In genomic region chr16:33656393-33656792, GRCh38 we compare ENCODE assay signal across 7 cellular contexts.
DNase-seq lines count a peak whose midpoint lies in the region; ATAC-seq and TF ChIP-seq lines count a peak whose summit lies in the region.
"Not testable (repeated sequence)": the region's sequence is repeated elsewhere in the genome, so short reads cannot be mapped to it uniquely, and the experiment has no call there.

No MANE protein-coding gene starts in this region.

- H3K4me3 Mint-ChIP-seq in central memory CD8-positive, alpha-beta T cell: not testable (repeated sequence)

- H3K36me3 Mint-ChIP-seq in central memory CD8-positive, alpha-beta T cell (ENCODE audit: insufficient read depth): not testable (repeated sequence)

- H3K4me1 Mint-ChIP-seq in central memory CD8-positive, alpha-beta T cell: not testable (repeated sequence)

- H3K27ac Mint-ChIP-seq in central memory CD8-positive, alpha-beta T cell (ENCODE audit: low read depth): not testable (repeated sequence)

- not testable (repeated sequence) for H3K4me1 ChIP-seq in Panc1 (ENCODE audit: control insufficient read depth, insufficient read depth, low read length); lung (ENCODE audit: control insufficient read depth in 2 of 2, insufficient read depth in 2 of 2, low read length in 2 of 2)

- CTCF ChIA-PET in Panc1 (lab: Charles Lee): not testable (repeated sequence)

- not testable (repeated sequence) for H3K36me3 ChIP-seq in Panc1 (ENCODE audit: control insufficient read depth, insufficient read depth, low read length); lung (ENCODE audit: control insufficient read depth in 2 of 2, insufficient read depth in 2 of 2, low read length in 2 of 2)

- intact Hi-C loops in Panc1 (cut with micrococcal nuclease; ENCODE audit: unreplicated experiment): not testable (repeated sequence)

- H3K27me3 Mint-ChIP-seq in central memory CD8-positive, alpha-beta T cell: not testable (repeated sequence)

- POLR2A ChIA-PET in Panc1 (lab: Charles Lee): not testable (repeated sequence)

- not testable (repeated sequence) for TF ChIP-seq CTCF in Panc1 (IDR thresholded peaks at IDR 0.05); lung (IDR thresholded peaks at IDR 0.05; ENCODE audit: control extremely low read depth, extremely low read depth)

- not testable (repeated sequence) for H3K4me3 ChIP-seq in Panc1 (ENCODE audit: low read depth in 2 of 2, low read length in 2 of 2); lung

- not testable (repeated sequence) for H3K27me3 ChIP-seq in Panc1 (ENCODE audit: control insufficient read depth, insufficient read depth, low read length); lung (ENCODE audit: control insufficient read depth, insufficient read depth)

- peak; percentile 68 for ATAC-seq in GM18907 (IDR thresholded peaks at IDR 0.05; ENCODE audit: unreplicated experiment)
- peak; percentile 65 for ATAC-seq in GM21447 (IDR thresholded peaks at IDR 0.05; ENCODE audit: unreplicated experiment)
- peak; percentile 64 for ATAC-seq in HG02763 (IDR thresholded peaks at IDR 0.05; ENCODE audit: unreplicated experiment)
- peak; percentile 76 for ATAC-seq in HG03159 (IDR thresholded peaks at IDR 0.05; ENCODE audit: unreplicated experiment)
- peak; percentile 99 for ATAC-seq in Panc1
- ATAC-seq in central memory CD8-positive, alpha-beta T cell (replicated peaks; ENCODE audit: extremely low read depth, poor library complexity, severe bottlenecking): peak; percentile 67
- peak; percentile 69 for ATAC-seq in lung (ENCODE audit: insufficient read depth, low FRiP score)

- H3K27ac ChIP-seq in Panc1 (ENCODE audit: low read length); lung (ENCODE audit: low read depth in 1 of 2, low read length in 1 of 2): not testable (repeated sequence)

- WGBS in lung, 2 donors: no CpG with 5 or more reads among the region's 10 CpGs

- H3K9me3 ChIP-seq in Panc1 (ENCODE audit: control insufficient read depth, insufficient read depth, low read depth, low read length); lung (ENCODE audit: control insufficient read depth in 2 of 2, insufficient read depth in 1 of 2, low read length in 1 of 2): not testable (repeated sequence)

- not testable (repeated sequence) for H3K9me3 Mint-ChIP-seq in central memory CD8-positive, alpha-beta T cell

- not testable (repeated sequence) for DNase-seq in Panc1 (ENCODE audit: low read depth, low spot score); central memory CD8-positive, alpha-beta T cell (ENCODE audit: low spot score in 2 of 2); lung (ENCODE audit: low spot score)

- BruUV-seq in Panc1 (replicated peaks; lab: Mats Ljungman, UMichigan): not testable (repeated sequence)

- in situ Hi-C loops in Panc1 (cut with HindIII; ENCODE audit: low pct_unique_long_range_greater_than_20kb, low sequenced_read_pairs): not testable (repeated sequence)
